ENCODE assay signal across 1 cellular context in genomic region chr1:61301824-61302652, GRCh38.
TF ChIP-seq lines count a peak whose summit lies in the region.

No MANE protein-coding gene starts in this region.

TF ChIP-seq in HepG2, 621 proteins besides CTCF, POLR2A, EP300 and RAD21 (continued from another document and continues in another):
- no peak for TF ChIP-seq KIAA2018 (CRISPR knock-in tag; IDR thresholded peaks at IDR 0.05; ENCODE audit: borderline replicate concordance)
- no peak for TF ChIP-seq MEIS1 (CRISPR knock-in tag; IDR thresholded peaks at IDR 0.05; ENCODE audit: borderline replicate concordance)
- TF ChIP-seq LBX2 (CRISPR knock-in tag; IDR thresholded peaks at IDR 0.05; ENCODE audit: borderline replicate concordance) = no peak
- peak; percentile 35; the same call in 1 of the 2 replicates for TF ChIP-seq SOX5 (CRISPR knock-in tag; IDR thresholded peaks at IDR 0.05; ENCODE audit: borderline replicate concordance)
- no peak for TF ChIP-seq CEBPZ (IDR thresholded peaks at IDR 0.05; ENCODE audit: low read length)
- TF ChIP-seq ZMYM4 (CRISPR knock-in tag; IDR thresholded peaks at IDR 0.05) = peak; percentile 53; the same call in 1 of the 2 replicates
- no peak for TF ChIP-seq CHD2 (IDR thresholded peaks at IDR 0.05; ENCODE audit: low read depth, low read length)
- no peak for TF ChIP-seq ZNF296 (CRISPR knock-in tag; conservative IDR thresholded peaks at IDR 0.05)
- no peak for TF ChIP-seq ZNF776 (CRISPR knock-in tag; IDR thresholded peaks at IDR 0.05)
- TF ChIP-seq NR2F6 (IDR thresholded peaks at IDR 0.05) = peak; percentile 61
- TF ChIP-seq NR2F6 (CRISPR knock-in tag; IDR thresholded peaks at IDR 0.05) = peak; percentile 58; the same call in 1 of the 2 replicates
- peak; percentile 66 for TF ChIP-seq BCL6 (CRISPR knock-in tag; IDR thresholded peaks at IDR 0.05)
- 0 out of 2 replicates have a peak, but pooled peaks have one; percentile 19 for TF ChIP-seq MED1 (CRISPR knock-in tag; IDR thresholded peaks at IDR 0.05)
- no peak for TF ChIP-seq ZBTB8A (CRISPR knock-in tag; IDR thresholded peaks at IDR 0.05; ENCODE audit: borderline replicate concordance, low read depth)
- TF ChIP-seq ERF (CRISPR knock-in tag; IDR thresholded peaks at IDR 0.05) = 0 out of 2 replicates have a peak, but pooled peaks have one; percentile 25
- peak; percentile 58; the same call in 1 of the 2 replicates for TF ChIP-seq ZNF644 (CRISPR knock-in tag; IDR thresholded peaks at IDR 0.05; ENCODE audit: low read depth)
- TF ChIP-seq ELF1 (CRISPR knock-in tag; IDR thresholded peaks at IDR 0.05) = no peak
- no peak for TF ChIP-seq SP5 (CRISPR knock-in tag; IDR thresholded peaks at IDR 0.05; ENCODE audit: borderline replicate concordance, low read depth)
- TF ChIP-seq ZNF18 (CRISPR knock-in tag; IDR thresholded peaks at IDR 0.05; ENCODE audit: insufficient replicate concordance) = no peak
- no peak for TF ChIP-seq ZUFSP (CRISPR knock-in tag; IDR thresholded peaks at IDR 0.05; ENCODE audit: borderline replicate concordance)
- TF ChIP-seq SPEN (CRISPR knock-in tag; IDR thresholded peaks at IDR 0.05; ENCODE audit: low read depth) = no peak
- TF ChIP-seq ZNF772 (CRISPR knock-in tag; IDR thresholded peaks at IDR 0.05) = no peak
- peak; percentile 24; the same call in 1 of the 2 replicates for TF ChIP-seq RXRA (CRISPR knock-in tag; IDR thresholded peaks at IDR 0.05)
- TF ChIP-seq IKZF1 (IDR thresholded peaks at IDR 0.05) = no peak
- no peak for TF ChIP-seq ZBTB39 (CRISPR knock-in tag; IDR thresholded peaks at IDR 0.05)
- no peak for TF ChIP-seq ZBTB38 (CRISPR knock-in tag; IDR thresholded peaks at IDR 0.05)
- no peak for TF ChIP-seq PCBP1 (IDR thresholded peaks at IDR 0.05; ENCODE audit: borderline replicate concordance, low read depth, low read length)
- TF ChIP-seq AHR (CRISPR knock-in tag; IDR thresholded peaks at IDR 0.05) = no peak
- no peak for TF ChIP-seq ZNF616 (CRISPR knock-in tag; IDR thresholded peaks at IDR 0.05; ENCODE audit: low read depth)
- peak; percentile 69 for TF ChIP-seq FOXA3 (CRISPR knock-in tag; IDR thresholded peaks at IDR 0.05)
- no peak for TF ChIP-seq ZNF234 (CRISPR knock-in tag; conservative IDR thresholded peaks at IDR 0.05)
- no peak for TF ChIP-seq ZNF558 (CRISPR knock-in tag; IDR thresholded peaks at IDR 0.05; ENCODE audit: borderline replicate concordance)
- TF ChIP-seq SRF (IDR thresholded peaks at IDR 0.05; ENCODE audit: low read depth, low read length) = no peak
- TF ChIP-seq NFATC3 (CRISPR knock-in tag; IDR thresholded peaks at IDR 0.05) = no peak
- no peak for TF ChIP-seq RFX3 (CRISPR knock-in tag; IDR thresholded peaks at IDR 0.05)
- TF ChIP-seq GZF1 (CRISPR knock-in tag; IDR thresholded peaks at IDR 0.05) = no peak
- TF ChIP-seq MXD1 (CRISPR knock-in tag; IDR thresholded peaks at IDR 0.05) = no peak
- TF ChIP-seq TFDP2 (CRISPR knock-in tag; IDR thresholded peaks at IDR 0.05) = no peak
